8 cellular contexts compared by ENCODE assay signal in the genomic region with DNA sequence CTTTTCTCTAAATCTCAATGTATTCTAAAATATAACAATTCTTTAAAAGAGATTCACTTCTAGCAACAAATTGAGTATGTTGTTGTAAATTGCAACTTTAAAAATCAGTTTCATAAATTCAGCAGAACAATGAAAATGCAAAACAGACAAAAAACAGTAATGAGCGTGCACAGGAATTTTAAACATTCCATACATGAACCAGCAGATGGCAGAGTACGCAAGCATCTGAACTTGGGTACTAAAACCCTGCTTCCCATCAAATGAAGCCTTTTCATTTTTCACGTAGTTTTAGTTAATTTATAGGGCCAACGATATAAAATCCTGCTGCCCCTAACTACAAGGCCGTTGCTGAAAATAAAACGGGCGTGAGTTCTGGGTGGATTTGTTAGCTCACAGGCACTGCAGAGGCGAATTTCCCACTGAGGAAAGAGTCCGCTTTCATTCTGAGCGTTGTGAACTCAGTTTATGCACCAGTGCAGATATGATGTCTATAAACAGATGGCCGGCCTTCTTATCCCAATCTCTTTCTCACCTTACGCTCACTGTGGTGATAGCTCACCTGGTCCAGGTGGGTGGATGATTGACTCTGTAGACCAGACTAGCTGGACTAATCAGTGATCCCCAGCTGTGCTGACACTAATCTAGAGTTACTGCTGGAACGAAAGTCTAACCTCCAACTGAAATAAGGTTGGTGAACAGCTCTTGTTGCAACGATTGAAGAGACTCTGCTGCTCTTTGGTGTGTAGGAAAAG.
A peak's percentile ranks its signal among the peaks of the same experiment; 100 is the strongest.
DNase-seq lines count a peak whose midpoint lies in the region; ATAC-seq, FAIRE-seq and TF ChIP-seq lines count a peak whose summit lies in the region.

No MANE protein-coding gene starts in this region.

- H3K4me3 ChIP-seq in fibroblast of the aortic adventitia (ENCODE audit: low read depth, low read length): no peak overlapping the region

- peak; percentile 55 for TF ChIP-seq CTCF in fibroblast of the aortic adventitia (IDR thresholded peaks at IDR 0.05; ENCODE audit: insufficient read depth, low read length)

- in situ Hi-C loops in SK-MEL-5 (cut with HindIII; ENCODE audit: low pct_unique_long_range_greater_than_20kb, low sequenced_read_pairs): no loop called here

- DNase-seq in CD1c-positive myeloid dendritic cell (ENCODE audit: extremely low spot score): peak; percentile 66
- no peak for DNase-seq in GM12892 (ENCODE audit: insufficient read length)
- peak; percentile 68 for DNase-seq in LoVo (ENCODE audit: low spot score)
- DNase-seq in SK-MEL-5 (ENCODE audit: low read depth, low spot score): peak; percentile 69
- DNase-seq in fibroblast of the aortic adventitia (ENCODE audit: low read depth): peak; percentile 56
- peak; percentile 4 for DNase-seq in pulmonary artery endothelial cell (ENCODE audit: low read depth, low spot score)
- no peak for DNase-seq in effector CD8-positive, alpha-beta T cell (lab: John Stamatoyannopoulos, UW)

- no peak for ATAC-seq in GM18861 (IDR thresholded peaks at IDR 0.05; ENCODE audit: unreplicated experiment)

- TF ChIP-seq POLR2A in GM12892 (IDR thresholded peaks at IDR 0.05; ENCODE audit: low read depth, low read length): no peak

- peak; percentile 85 for FAIRE-seq in GM12892 (lab: Jason Lieb, UNC)

Comparison
In these comparisons a context has a peak if more than half of its experiments do, and no peak if none do; other contexts are left out.
1. DNase-seq: peak in CD1c-positive myeloid dendritic cell (single experiment), LoVo (single experiment), SK-MEL-5 (single experiment), fibroblast of the aortic adventitia (single experiment) and pulmonary artery endothelial cell (single experiment); none in GM12892 (single experiment) and effector CD8-positive, alpha-beta T cell (single experiment).